In the genomic region with DNA sequence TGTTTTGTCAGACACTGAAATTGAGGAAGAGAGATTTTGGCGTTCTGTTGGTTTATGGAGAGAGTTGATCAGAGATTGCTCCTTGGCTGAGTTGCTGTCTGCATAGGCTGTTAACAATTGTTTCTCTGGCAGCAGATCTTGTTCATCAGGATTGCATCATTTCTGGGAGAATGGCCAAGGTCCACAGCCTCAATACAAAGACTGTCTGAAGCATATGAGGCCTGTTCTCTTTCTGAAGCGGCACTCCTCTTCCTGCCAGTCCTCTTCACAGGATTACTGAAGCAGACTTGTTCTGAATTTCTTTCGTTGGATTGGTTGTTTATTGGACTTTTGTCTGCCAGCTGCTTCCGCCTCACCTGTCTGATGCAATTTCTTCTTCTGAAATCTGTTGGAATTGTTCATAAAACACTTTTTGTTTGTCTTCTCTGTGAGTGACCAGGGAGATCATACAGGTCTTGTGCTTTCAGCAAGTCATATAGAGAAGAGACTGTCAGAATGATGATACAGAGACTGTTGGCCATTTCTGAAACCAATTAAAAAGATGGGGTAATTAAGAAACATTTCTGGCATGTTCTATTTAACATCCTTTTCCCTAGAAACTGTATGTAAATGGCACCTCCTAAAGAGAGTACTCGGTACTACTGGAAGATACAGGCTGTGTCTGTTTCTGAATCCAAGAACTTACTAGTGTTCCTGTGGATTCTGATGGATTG, we compare ENCODE assay signal across 8 cellular contexts.
DNase-seq lines count a peak whose midpoint lies in the region; ATAC-seq and TF ChIP-seq lines count a peak whose summit lies in the region.

No MANE protein-coding gene starts in this region.

- no peaks in the 10 kb centered on the region for H3K9me3 ChIP-seq in HUES6 (ENCODE audit: control insufficient read depth, insufficient read depth, low read depth, low read length)
- H3K9me3 ChIP-seq in OCI-LY1 (ENCODE audit: low read length), result no peaks in the 10 kb centered on the region

- in situ Hi-C loops in brain microvascular endothelial cell (cut with HindIII; ENCODE audit: low pct_ligation_motif_present, low sequenced_read_pairs), result no loop called here

- no peak overlapping the region for H2AFZ ChIP-seq in OCI-LY1 (ENCODE audit: low read length)

- peak overlapping the region; percentile 16; the same call in 1 of the 2 replicates for H3K4me2 ChIP-seq in OCI-LY1 (ENCODE audit: low read length)

- H3K4me3 ChIP-seq in HUES6 (ENCODE audit: low read depth, low read length) (0 out of 2 replicates have a peak overlapping the region, but pooled peaks have one; percentile 4), OCI-LY1 (ENCODE audit: low read depth, low read length, poor library complexity, severe bottlenecking) (no peak overlapping the region), brain microvascular endothelial cell (ENCODE audit: low read depth, low read length) (no peak overlapping the region)

- peaks cover 78% of the 10 kb centered on the region for H3K79me2 ChIP-seq in OCI-LY1 (ENCODE audit: insufficient read depth, low read length)

- peaks cover 4% of the 10 kb centered on the region; the same call in 1 of the 2 replicates for H4K20me1 ChIP-seq in OCI-LY1 (ENCODE audit: insufficient read depth, low read length)

- peaks cover 39% of the 10 kb centered on the region for H3K36me3 ChIP-seq in HUES6 (ENCODE audit: control insufficient read depth, insufficient read depth, low read length)
- H3K36me3 ChIP-seq in OCI-LY1 (ENCODE audit: insufficient read depth, low read length), result peaks cover 52% of the 10 kb centered on the region
- peaks cover 14% of the 10 kb centered on the region for H3K36me3 ChIP-seq in brain microvascular endothelial cell (replicated peaks)

- ATAC-seq in GM19328 (IDR thresholded peaks at IDR 0.05; ENCODE audit: unreplicated experiment) (no peak), HG03095 (IDR thresholded peaks at IDR 0.05; ENCODE audit: unreplicated experiment) (no peak)

- H3F3A ChIP-seq in OCI-LY1 (ENCODE audit: insufficient read depth, low read length), result no peaks in the 10 kb centered on the region; the same call in 1 of the 2 replicates

- H3K9ac ChIP-seq in HUES6 (ENCODE audit: low read length) (peak overlapping the region; percentile 67), OCI-LY1 (ENCODE audit: low read length) (peak overlapping the region; percentile 10; the same call in 1 of the 2 replicates)

- DNase-seq in DMS114 treated with DMSO at 0.1 percent for 48 hours (lab: John Stamatoyannopoulos, UW; ENCODE audit: unreplicated experiment) (peak; percentile 73), brain microvascular endothelial cell (peak; percentile 98), hippocampal formation (lab: John Stamatoyannopoulos, UW) (peak; percentile 84 to 99), putamen (ENCODE audit: low spot score) (peak; percentile 97)

- H3K4me1 ChIP-seq in HUES6 (ENCODE audit: control insufficient read depth, insufficient read depth, low read length), result peaks cover 14% of the 10 kb centered on the region
- H3K4me1 ChIP-seq in OCI-LY1 (ENCODE audit: insufficient read depth, low read length, severe bottlenecking), result peaks cover 12% of the 10 kb centered on the region

- no peaks in the 10 kb centered on the region for H3K9me2 ChIP-seq in OCI-LY1 (ENCODE audit: low read depth, low read length)

- peak overlapping the region; percentile 87 for H3K27ac ChIP-seq in HUES6 (ENCODE audit: low read depth, low read length)
- peak overlapping the region; percentile 43 for H3K27ac ChIP-seq in OCI-LY1 (ENCODE audit: low read depth, low read length, poor library complexity, severe bottlenecking)
- H3K27ac ChIP-seq in brain microvascular endothelial cell, result peak overlapping the region; percentile 91

- TF ChIP-seq CTCF in OCI-LY1 (IDR thresholded peaks at IDR 0.05; ENCODE audit: low read length) (peak; percentile 40), brain microvascular endothelial cell (IDR thresholded peaks at IDR 0.05; ENCODE audit: low read depth, low read length, missing control alignments) (peak; percentile 45)

- H3K27me3 ChIP-seq in HUES6 (ENCODE audit: control insufficient read depth, insufficient read depth, low read length) (no peaks in the 10 kb centered on the region), OCI-LY1 (ENCODE audit: insufficient read depth, low read length) (no peaks in the 10 kb centered on the region), brain microvascular endothelial cell (replicated peaks) (no peaks in the 10 kb centered on the region)
